In the genomic region with DNA sequence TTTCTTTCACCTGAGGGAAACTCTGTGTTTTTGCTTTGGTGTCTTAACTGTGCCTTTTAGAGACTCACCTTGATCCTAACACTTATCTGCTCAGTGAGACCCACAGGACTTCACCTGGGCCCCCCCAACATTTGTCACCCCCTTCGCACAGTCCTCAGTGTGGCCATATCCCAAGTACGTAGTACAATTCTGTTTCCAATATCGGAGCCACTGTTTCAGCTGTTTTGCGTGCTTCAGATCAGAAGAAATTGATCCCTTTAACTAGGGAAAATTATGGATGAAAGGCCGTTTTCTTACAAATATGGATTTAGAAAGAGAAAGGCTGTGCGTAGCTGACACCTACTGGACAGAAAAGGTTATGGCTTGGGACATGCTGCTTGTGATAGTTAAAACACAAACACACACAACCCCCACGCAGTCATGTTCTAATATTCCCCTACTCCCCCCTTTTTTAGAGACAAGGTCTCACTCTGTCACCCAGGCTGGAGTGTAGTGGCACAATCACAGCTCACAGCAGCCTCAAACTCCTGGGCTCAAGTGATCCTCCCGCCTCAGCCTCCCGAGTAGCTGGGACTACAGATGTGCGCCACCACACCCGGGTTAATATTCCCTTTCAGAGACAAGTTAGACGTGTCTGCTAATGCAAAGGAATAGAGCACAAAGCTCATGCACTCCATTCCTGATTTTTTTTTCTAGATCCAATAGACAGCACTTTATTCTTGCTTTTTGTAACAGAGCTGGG, we compare ENCODE assay signal across 9 cellular contexts. TPM values are rescaled to one million over a fixed set of nuclear protein-coding genes. Genes with fewer than 3 reads are reported as not detected.
DNase-seq lines count a peak whose midpoint lies in the region; ATAC-seq and TF ChIP-seq lines count a peak whose summit lies in the region.
"Had no signal": no experiment of that assay in that cellular context is flagged by ENCODE, and none has a peak within 500 bp of the region (broad histone marks: within the 10 kb centered on the region; RNA-seq: fewer than 3 reads in every experiment).

No MANE protein-coding gene starts in this region.

- no peak overlapping the region for H3K27ac ChIP-seq in Karpas-422 (ENCODE audit: low read length)
- H3K27ac ChIP-seq in RWPE2 (ENCODE audit: poor library complexity, severe bottlenecking) = no peak overlapping the region
- H3K27ac ChIP-seq: BLaER1 had no signal

- TF ChIP-seq CTCF in RWPE2 (IDR thresholded peaks at IDR 0.05; ENCODE audit: poor library complexity, severe bottlenecking) (peak; percentile 96), endothelial cell (IDR thresholded peaks at IDR 0.05; ENCODE audit: unreplicated experiment) (peak; percentile 61), mucosa of descending colon (IDR thresholded peaks at IDR 0.05) (peak; percentile 49)

- no peak overlapping the region for H3K4me3 Mint-ChIP-seq in endothelial cell (ENCODE audit: unreplicated experiment)

- DNase-seq in NCI-H2081 (lab: John Stamatoyannopoulos, UW) (peak; percentile 6 to 24), NCI-H2081 treated with DMSO at 0.1 percent for 48 hours (lab: John Stamatoyannopoulos, UW) (no peak), Karpas-422 (peak; percentile 81), RWPE2 (ENCODE audit: low spot score) (no peak), endothelial cell (ENCODE audit: low spot score) (peak; percentile 31), mucosa of descending colon (peak in 1 of 3 donors; percentile 78), UCSD-AML1 (lab: John Stamatoyannopoulos, UW; ENCODE audit: unreplicated experiment) (no peak)

- no peaks in the 10 kb centered on the region for H3K27me3 Mint-ChIP-seq in endothelial cell (ENCODE audit: unreplicated experiment)

- H3K9me3 ChIP-seq in Karpas-422 (ENCODE audit: low read length) = no peaks in the 10 kb centered on the region
- H3K9me3 ChIP-seq in RWPE2 (ENCODE audit: severe bottlenecking) = no peaks in the 10 kb centered on the region
- H3K9me3 ChIP-seq in mucosa of descending colon = no peaks in the 10 kb centered on the region

- peaks cover 25% of the 10 kb centered on the region for H3K4me1 ChIP-seq in Karpas-422 (ENCODE audit: low read length)
- peaks cover 14% of the 10 kb centered on the region for H3K4me1 ChIP-seq in RWPE2 (ENCODE audit: insufficient read depth, poor library complexity, severe bottlenecking)
- H3K4me1 ChIP-seq in mucosa of descending colon (ENCODE audit: low read depth) = no peaks in the 10 kb centered on the region

- no peaks in the 10 kb centered on the region for H3K9me2 ChIP-seq in Karpas-422 (replicated peaks; ENCODE audit: insufficient read depth, low read length)

- H3K36me3 ChIP-seq in Karpas-422 (ENCODE audit: insufficient read depth, low read length) (no peaks in the 10 kb centered on the region), RWPE2 (ENCODE audit: low read depth) (no peaks in the 10 kb centered on the region), mucosa of descending colon (ENCODE audit: low read depth) (no peaks in the 10 kb centered on the region)
- H3K36me3 ChIP-seq: BLaER1 had no signal

- intact Hi-C loops in mucosa of descending colon (cut with DNase I, micrococcal nuclease) = loop anchor here in 1 of 2 donors (1.0 kb wide), 1 partner anchor 67 kb away; no protein-coding TSS in a partner anchor

- H3K27ac Mint-ChIP-seq in endothelial cell (ENCODE audit: unreplicated experiment) = no peak overlapping the region

- no peaks in the 10 kb centered on the region for H3K79me2 ChIP-seq in Karpas-422 (ENCODE audit: low read length)

- ATAC-seq in RWPE2 (ENCODE audit: low read depth) (peak; percentile 52; the same call in 2 of the 3 replicates), mucosa of descending colon (peak; percentile 69), HG03045 (IDR thresholded peaks at IDR 0.05; ENCODE audit: unreplicated experiment) (no peak)

- no peaks in the 10 kb centered on the region for H3K27me3 ChIP-seq in Karpas-422 (ENCODE audit: low read length)
- no peaks in the 10 kb centered on the region for H3K27me3 ChIP-seq in RWPE2 (ENCODE audit: insufficient read depth, poor library complexity, severe bottlenecking)

- no peak overlapping the region for H3K4me3 ChIP-seq in Karpas-422 (ENCODE audit: low read length)
- no peak overlapping the region for H3K4me3 ChIP-seq in RWPE2 (ENCODE audit: severe bottlenecking)
- H3K4me3 ChIP-seq in mucosa of descending colon = no peak overlapping the region
- H3K4me3 ChIP-seq: BLaER1 had no signal

- H3K9ac ChIP-seq in Karpas-422 (ENCODE audit: low read length) = no peak overlapping the region
- H3K9ac ChIP-seq: BLaER1 had no signal

- H2AFZ ChIP-seq in Karpas-422 (ENCODE audit: low read length) = no peak overlapping the region

- H4K20me1 ChIP-seq in Karpas-422 (ENCODE audit: insufficient read depth, low read depth, low read length) = no peaks in the 10 kb centered on the region
- H4K20me1 ChIP-seq: BLaER1 had no signal

- no peak overlapping the region for H3K4me2 ChIP-seq in Karpas-422 (ENCODE audit: low read depth, low read length, poor library complexity, severe bottlenecking)
- H3K4me2 ChIP-seq: BLaER1 had no signal

- no peaks in the 10 kb centered on the region for H3K9me3 Mint-ChIP-seq in endothelial cell (ENCODE audit: unreplicated experiment)

- H3K4me1 Mint-ChIP-seq in endothelial cell (ENCODE audit: unreplicated experiment) = no peaks in the 10 kb centered on the region

- no peaks in the 10 kb centered on the region for H3K36me3 Mint-ChIP-seq in endothelial cell (ENCODE audit: low read depth, unreplicated experiment)

RNA-seq across cellular contexts. Expression of a gene that starts 3.6 kb away (rescaled TPM):
- 0.79 TPM in 1 of 2 replicates, not detected in the other for total RNA-seq in Karpas-422 (2014; rRNA removed; shearing (Covaris generic); ENCODE audit: low replicate concordance)
- total RNA-seq in endothelial cell (ENCODE audit: unreplicated experiment) = 24.3 TPM
- 10 to 100 TPM; 16.0 to 26.4 (median 22.0) TPM for total RNA-seq in mucosa of descending colon

RNA-seq across cellular contexts. Expression of a gene that starts 50.7 kb away (rescaled TPM):
- not detected in 2 replicates for total RNA-seq in Karpas-422 (2014; rRNA removed; shearing (Covaris generic); ENCODE audit: low replicate concordance)
- total RNA-seq in endothelial cell (ENCODE audit: unreplicated experiment) (not detected), mucosa of descending colon (not detected)

Comparison
In these comparisons a context has a peak if more than half of its experiments do, and no peak if none do; other contexts are left out.
1. DNase-seq: peak in NCI-H2081 (2 of 2), Karpas-422 (single experiment) and endothelial cell (single experiment); none in NCI-H2081 treated with DMSO at 0.1 percent for 48 hours (single experiment), RWPE2 (single experiment) and UCSD-AML1 (single experiment).
2. Peak in every context shown above with its lines, with median percentiles within 50 percentile points of each other: CTCF ChIP-seq.